Comparison of ENCODE assay signal across 1 cellular context in the genomic region with DNA sequence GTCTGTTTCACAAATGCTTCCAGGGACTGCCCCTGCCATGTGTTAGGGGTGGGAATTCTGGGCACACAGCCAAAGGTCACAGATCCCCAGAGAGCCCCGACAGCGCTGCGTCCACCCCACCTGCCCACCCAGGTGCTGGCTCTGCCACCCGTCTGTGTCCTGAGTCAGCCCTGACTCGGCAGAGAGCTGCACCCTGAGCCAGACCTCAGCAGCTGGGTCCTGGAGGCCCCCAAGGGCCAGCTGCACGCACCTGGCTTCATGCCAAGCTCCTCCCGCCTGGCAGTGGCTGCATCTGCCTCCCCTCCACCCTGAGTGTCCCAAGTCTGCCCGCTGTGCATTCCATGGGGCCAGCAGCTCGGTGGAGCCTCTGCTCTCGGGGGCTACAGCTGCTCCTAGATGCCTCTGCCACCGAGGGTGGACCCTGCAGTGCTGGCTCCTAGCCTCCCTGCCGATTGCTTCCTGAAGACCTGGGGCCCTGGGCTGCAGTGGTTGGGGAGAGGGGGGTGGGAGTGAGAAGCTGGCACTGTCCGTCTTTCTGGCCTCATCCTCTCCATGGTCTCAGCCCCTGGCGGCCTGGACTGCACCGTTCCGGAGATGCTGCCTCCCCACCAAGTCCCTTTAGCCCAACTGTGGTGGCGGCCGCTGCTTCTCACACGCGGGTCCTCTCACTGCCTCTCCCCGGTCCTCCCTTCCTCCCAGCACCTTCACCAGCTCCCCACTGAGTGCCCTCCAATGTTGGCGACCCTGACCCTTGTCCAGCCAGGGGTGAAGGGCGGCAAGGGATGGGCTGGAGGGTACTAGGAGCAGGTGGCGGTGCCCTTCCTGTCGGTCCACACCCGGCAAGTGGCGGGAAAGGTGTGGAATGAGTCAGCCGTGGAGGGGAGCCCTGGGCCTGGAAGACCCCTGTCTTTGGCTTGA.
TF ChIP-seq lines count a peak whose summit lies in the region.

No MANE protein-coding gene starts in this region.

TF ChIP-seq in HEK293, 187 proteins besides CTCF, POLR2A, EP300 and RAD21 (continued from another document and continues in another):
- TF ChIP-seq, protein P1, sequence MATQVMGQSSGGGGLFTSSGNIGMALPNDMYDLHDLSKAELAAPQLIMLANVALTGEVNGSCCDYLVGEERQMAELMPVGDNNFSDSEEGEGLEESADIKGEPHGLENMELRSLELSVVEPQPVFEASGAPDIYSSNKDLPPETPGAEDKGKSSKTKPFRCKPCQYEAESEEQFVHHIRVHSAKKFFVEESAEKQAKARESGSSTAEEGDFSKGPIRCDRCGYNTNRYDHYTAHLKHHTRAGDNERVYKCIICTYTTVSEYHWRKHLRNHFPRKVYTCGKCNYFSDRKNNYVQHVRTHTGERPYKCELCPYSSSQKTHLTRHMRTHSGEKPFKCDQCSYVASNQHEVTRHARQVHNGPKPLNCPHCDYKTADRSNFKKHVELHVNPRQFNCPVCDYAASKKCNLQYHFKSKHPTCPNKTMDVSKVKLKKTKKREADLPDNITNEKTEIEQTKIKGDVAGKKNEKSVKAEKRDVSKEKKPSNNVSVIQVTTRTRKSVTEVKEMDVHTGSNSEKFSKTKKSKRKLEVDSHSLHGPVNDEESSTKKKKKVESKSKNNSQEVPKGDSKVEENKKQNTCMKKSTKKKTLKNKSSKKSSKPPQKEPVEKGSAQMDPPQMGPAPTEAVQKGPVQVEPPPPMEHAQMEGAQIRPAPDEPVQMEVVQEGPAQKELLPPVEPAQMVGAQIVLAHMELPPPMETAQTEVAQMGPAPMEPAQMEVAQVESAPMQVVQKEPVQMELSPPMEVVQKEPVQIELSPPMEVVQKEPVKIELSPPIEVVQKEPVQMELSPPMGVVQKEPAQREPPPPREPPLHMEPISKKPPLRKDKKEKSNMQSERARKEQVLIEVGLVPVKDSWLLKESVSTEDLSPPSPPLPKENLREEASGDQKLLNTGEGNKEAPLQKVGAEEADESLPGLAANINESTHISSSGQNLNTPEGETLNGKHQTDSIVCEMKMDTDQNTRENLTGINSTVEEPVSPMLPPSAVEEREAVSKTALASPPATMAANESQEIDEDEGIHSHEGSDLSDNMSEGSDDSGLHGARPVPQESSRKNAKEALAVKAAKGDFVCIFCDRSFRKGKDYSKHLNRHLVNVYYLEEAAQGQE (tag by site-specific recombination; IDR thresholded peaks at IDR 0.05): no peak
- TF ChIP-seq ZNF114 (tag by site-specific recombination; IDR thresholded peaks at IDR 0.05): no peak
- no peak for TF ChIP-seq ZNF677 (tag by site-specific recombination; IDR thresholded peaks at IDR 0.05)
- TF ChIP-seq, protein P2, sequence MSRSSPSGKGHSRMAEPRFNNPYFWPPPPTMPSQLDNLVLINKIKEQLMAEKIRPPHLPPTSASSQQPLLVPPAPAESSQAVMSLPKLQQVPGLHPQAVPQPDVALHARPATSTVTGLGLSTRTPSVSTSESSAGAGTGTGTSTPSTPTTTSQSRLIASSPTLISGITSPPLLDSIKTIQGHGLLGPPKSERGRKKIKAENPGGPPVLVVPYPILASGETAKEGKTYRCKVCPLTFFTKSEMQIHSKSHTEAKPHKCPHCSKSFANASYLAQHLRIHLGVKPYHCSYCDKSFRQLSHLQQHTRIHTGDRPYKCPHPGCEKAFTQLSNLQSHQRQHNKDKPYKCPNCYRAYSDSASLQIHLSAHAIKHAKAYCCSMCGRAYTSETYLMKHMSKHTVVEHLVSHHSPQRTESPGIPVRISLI (tag by site-specific recombination; IDR thresholded peaks at IDR 0.05): no peak
- no peak for TF ChIP-seq ZNF548 (tag by site-specific recombination; IDR thresholded peaks at IDR 0.05)
- TF ChIP-seq ZNF37A (tag by site-specific recombination; IDR thresholded peaks at IDR 0.05): no peak
- no peak for TF ChIP-seq ZNF664 (tag by site-specific recombination; IDR thresholded peaks at IDR 0.05)
- TF ChIP-seq ZNF654 (tag by site-specific recombination; IDR thresholded peaks at IDR 0.05; ENCODE audit: low read depth): no peak
- TF ChIP-seq ZNF19 (tag by site-specific recombination; IDR thresholded peaks at IDR 0.05; ENCODE audit: low read depth): no peak
- TF ChIP-seq, protein P3, sequence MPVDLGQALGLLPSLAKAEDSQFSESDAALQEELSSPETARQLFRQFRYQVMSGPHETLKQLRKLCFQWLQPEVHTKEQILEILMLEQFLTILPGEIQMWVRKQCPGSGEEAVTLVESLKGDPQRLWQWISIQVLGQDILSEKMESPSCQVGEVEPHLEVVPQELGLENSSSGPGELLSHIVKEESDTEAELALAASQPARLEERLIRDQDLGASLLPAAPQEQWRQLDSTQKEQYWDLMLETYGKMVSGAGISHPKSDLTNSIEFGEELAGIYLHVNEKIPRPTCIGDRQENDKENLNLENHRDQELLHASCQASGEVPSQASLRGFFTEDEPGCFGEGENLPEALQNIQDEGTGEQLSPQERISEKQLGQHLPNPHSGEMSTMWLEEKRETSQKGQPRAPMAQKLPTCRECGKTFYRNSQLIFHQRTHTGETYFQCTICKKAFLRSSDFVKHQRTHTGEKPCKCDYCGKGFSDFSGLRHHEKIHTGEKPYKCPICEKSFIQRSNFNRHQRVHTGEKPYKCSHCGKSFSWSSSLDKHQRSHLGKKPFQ (tag by site-specific recombination; IDR thresholded peaks at IDR 0.05): no peak
- TF ChIP-seq, protein P4, sequence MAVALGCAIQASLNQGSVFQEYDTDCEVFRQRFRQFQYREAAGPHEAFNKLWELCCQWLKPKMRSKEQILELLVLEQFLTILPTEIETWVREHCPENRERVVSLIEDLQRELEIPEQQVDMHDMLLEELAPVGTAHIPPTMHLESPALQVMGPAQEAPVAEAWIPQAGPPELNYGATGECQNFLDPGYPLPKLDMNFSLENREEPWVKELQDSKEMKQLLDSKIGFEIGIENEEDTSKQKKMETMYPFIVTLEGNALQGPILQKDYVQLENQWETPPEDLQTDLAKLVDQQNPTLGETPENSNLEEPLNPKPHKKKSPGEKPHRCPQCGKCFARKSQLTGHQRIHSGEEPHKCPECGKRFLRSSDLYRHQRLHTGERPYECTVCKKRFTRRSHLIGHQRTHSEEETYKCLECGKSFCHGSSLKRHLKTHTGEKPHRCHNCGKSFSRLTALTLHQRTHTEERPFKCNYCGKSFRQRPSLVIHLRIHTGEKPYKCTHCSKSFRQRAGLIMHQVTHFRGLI (tag by site-specific recombination; IDR thresholded peaks at IDR 0.05): no peak
- no peak for TF ChIP-seq ZNF169 (tag by site-specific recombination; IDR thresholded peaks at IDR 0.05)
- TF ChIP-seq, protein P5, sequence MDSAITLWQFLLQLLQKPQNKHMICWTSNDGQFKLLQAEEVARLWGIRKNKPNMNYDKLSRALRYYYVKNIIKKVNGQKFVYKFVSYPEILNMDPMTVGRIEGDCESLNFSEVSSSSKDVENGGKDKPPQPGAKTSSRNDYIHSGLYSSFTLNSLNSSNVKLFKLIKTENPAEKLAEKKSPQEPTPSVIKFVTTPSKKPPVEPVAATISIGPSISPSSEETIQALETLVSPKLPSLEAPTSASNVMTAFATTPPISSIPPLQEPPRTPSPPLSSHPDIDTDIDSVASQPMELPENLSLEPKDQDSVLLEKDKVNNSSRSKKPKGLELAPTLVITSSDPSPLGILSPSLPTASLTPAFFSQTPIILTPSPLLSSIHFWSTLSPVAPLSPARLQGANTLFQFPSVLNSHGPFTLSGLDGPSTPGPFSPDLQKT (IDR thresholded peaks at IDR 0.05; ENCODE audit: borderline replicate concordance, low read depth, low read length): no peak
- peak; percentile 75; the same call in 1 of the 2 replicates for TF ChIP-seq SP7 (tag by site-specific recombination; IDR thresholded peaks at IDR 0.05)
- no peak for TF ChIP-seq SP2 (tag by site-specific recombination; IDR thresholded peaks at IDR 0.05)
- TF ChIP-seq ZNF626 (tag by site-specific recombination; IDR thresholded peaks at IDR 0.05): no peak
- TF ChIP-seq ZNF335 (tag by site-specific recombination; conservative IDR thresholded peaks at IDR 0.05): peak; percentile 69
- TF ChIP-seq ZNF16 (tag by site-specific recombination; IDR thresholded peaks at IDR 0.05; ENCODE audit: low read depth): no peak
- TF ChIP-seq ZNF76 (tag by site-specific recombination; IDR thresholded peaks at IDR 0.05; ENCODE audit: borderline replicate concordance, low read depth): no peak
- TF ChIP-seq, protein P6, sequence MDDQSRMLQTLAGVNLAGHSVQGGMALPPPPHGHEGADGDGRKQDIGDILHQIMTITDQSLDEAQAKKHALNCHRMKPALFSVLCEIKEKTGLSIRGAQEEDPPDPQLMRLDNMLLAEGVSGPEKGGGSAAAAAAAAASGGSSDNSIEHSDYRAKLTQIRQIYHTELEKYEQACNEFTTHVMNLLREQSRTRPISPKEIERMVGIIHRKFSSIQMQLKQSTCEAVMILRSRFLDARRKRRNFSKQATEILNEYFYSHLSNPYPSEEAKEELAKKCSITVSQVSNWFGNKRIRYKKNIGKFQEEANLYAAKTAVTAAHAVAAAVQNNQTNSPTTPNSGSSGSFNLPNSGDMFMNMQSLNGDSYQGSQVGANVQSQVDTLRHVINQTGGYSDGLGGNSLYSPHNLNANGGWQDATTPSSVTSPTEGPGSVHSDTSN (CRISPR knock-in tag; IDR thresholded peaks at IDR 0.05): no peak
- TF ChIP-seq IKZF3 (tag by site-specific recombination; IDR thresholded peaks at IDR 0.05): peak; percentile 67; the same call in 1 of the 2 replicates
- TF ChIP-seq, protein P7, sequence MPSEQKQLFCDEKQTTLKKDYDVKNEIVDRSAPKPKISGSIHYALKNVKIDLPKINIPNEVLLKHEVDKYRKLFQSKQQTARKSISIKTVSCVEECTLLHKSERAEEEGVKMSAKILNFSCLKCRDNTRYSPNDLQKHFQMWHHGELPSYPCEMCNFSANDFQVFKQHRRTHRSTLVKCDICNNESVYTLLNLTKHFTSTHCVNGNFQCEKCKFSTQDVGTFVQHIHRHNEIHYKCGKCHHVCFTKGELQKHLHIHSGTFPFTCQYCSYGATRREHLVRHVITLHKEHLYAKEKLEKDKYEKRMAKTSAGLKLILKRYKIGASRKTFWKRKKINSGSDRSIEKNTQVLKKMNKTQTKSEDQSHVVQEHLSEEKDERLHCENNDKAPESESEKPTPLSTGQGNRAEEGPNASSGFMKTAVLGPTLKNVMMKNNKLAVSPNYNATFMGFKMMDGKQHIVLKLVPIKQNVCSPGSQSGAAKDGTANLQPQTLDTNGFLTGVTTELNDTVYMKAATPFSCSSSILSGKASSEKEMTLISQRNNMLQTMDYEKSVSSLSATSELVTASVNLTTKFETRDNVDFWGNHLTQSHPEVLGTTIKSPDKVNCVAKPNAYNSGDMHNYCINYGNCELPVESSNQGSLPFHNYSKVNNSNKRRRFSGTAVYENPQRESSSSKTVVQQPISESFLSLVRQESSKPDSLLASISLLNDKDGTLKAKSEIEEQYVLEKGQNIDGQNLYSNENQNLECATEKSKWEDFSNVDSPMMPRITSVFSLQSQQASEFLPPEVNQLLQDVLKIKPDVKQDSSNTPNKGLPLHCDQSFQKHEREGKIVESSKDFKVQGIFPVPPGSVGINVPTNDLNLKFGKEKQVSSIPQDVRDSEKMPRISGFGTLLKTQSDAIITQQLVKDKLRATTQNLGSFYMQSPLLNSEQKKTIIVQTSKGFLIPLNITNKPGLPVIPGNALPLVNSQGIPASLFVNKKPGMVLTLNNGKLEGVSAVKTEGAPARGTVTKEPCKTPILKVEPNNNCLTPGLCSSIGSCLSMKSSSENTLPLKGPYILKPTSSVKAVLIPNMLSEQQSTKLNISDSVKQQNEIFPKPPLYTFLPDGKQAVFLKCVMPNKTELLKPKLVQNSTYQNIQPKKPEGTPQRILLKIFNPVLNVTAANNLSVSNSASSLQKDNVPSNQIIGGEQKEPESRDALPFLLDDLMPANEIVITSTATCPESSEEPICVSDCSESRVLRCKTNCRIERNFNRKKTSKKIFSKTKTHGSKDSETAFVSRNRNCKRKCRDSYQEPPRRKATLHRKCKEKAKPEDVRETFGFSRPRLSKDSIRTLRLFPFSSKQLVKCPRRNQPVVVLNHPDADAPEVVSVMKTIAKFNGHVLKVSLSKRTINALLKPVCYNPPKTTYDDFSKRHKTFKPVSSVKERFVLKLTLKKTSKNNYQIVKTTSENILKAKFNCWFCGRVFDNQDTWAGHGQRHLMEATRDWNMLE (tag by site-specific recombination; conservative IDR thresholded peaks at IDR 0.05; ENCODE audit: low read depth): no peak
- no peak for TF ChIP-seq ZNF324 (tag by site-specific recombination; IDR thresholded peaks at IDR 0.05)
- no peak for TF ChIP-seq EGR2 (tag by site-specific recombination; IDR thresholded peaks at IDR 0.05; ENCODE audit: low read depth)
- TF ChIP-seq ZNF133 (tag by site-specific recombination; IDR thresholded peaks at IDR 0.05): no peak
- TF ChIP-seq, protein P8, sequence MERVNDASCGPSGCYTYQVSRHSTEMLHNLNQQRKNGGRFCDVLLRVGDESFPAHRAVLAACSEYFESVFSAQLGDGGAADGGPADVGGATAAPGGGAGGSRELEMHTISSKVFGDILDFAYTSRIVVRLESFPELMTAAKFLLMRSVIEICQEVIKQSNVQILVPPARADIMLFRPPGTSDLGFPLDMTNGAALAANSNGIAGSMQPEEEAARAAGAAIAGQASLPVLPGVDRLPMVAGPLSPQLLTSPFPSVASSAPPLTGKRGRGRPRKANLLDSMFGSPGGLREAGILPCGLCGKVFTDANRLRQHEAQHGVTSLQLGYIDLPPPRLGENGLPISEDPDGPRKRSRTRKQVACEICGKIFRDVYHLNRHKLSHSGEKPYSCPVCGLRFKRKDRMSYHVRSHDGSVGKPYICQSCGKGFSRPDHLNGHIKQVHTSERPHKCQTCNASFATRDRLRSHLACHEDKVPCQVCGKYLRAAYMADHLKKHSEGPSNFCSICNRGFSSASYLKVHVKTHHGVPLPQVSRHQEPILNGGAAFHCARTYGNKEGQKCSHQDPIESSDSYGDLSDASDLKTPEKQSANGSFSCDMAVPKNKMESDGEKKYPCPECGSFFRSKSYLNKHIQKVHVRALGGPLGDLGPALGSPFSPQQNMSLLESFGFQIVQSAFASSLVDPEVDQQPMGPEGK (tag by site-specific recombination; IDR thresholded peaks at IDR 0.05): peak; percentile 92
- TF ChIP-seq SP3 (tag by site-specific recombination; IDR thresholded peaks at IDR 0.05): no peak
- TF ChIP-seq ZNF248 (tag by site-specific recombination; IDR thresholded peaks at IDR 0.05): no peak
- TF ChIP-seq PRDM1 (tag by site-specific recombination; IDR thresholded peaks at IDR 0.05): no peak
- TF ChIP-seq KLF16 (tag by site-specific recombination; IDR thresholded peaks at IDR 0.05): 0 out of 2 replicates have a peak, but pooled peaks have one; percentile 22
- TF ChIP-seq ZNF138 (tag by site-specific recombination; IDR thresholded peaks at IDR 0.05; ENCODE audit: borderline replicate concordance): no peak
- TF ChIP-seq MYNN (tag by site-specific recombination; IDR thresholded peaks at IDR 0.05; ENCODE audit: borderline replicate concordance): no peak
- peak; percentile 57; the same call in 1 of the 2 replicates for TF ChIP-seq ZNF394 (tag by site-specific recombination; IDR thresholded peaks at IDR 0.05; ENCODE audit: borderline replicate concordance)
- no peak for TF ChIP-seq KLF8 (tag by site-specific recombination; IDR thresholded peaks at IDR 0.05)
- TF ChIP-seq ZEB2 (tag by site-specific recombination; IDR thresholded peaks at IDR 0.05): peak; percentile 88
- no peak for TF ChIP-seq ZNF404 (tag by site-specific recombination; IDR thresholded peaks at IDR 0.05)
- TF ChIP-seq ZNF423 (tag by site-specific recombination; IDR thresholded peaks at IDR 0.05): peak; percentile 89
